ENCODE assay signal across 11 cellular contexts in genomic region chr4:155543126-155543765, GRCh38.
DNase-seq lines count a peak whose midpoint lies in the region; ATAC-seq and TF ChIP-seq lines count a peak whose summit lies in the region.
"Had no signal": no experiment of that assay in that cellular context is flagged by ENCODE, and none has a peak within 500 bp of the region (broad histone marks: within the 10 kb centered on the region; RNA-seq: fewer than 3 reads in every experiment).

No MANE protein-coding gene starts in this region.

- no peak overlapping the region for H3K4me3 ChIP-seq in fibroblast of villous mesenchyme (ENCODE audit: low read depth, low read length)

- TF ChIP-seq CTCF in fibroblast of villous mesenchyme (IDR thresholded peaks at IDR 0.05; ENCODE audit: insufficient read depth, low read depth, low read length): no peak
- no peak for TF ChIP-seq CTCF in CD14-positive monocyte (IDR thresholded peaks at IDR 0.05)

- H3K4me3 Mint-ChIP-seq in CD14-positive monocyte: no peak overlapping the region
- H3K4me3 Mint-ChIP-seq: CD8-positive, alpha-beta T cell; dendritic cell treated with granulocyte-macrophage colony-stimulating factor and Interleukin-4, amounts not matched to agents 40 ng/mL and 50 ng/mL, for 4 days had no signal

- DNase-seq in ELR (ENCODE audit: low read depth): peak; percentile 79
- peak; percentile 64 for DNase-seq in fibroblast of villous mesenchyme (ENCODE audit: low read depth)
- DNase-seq in stimulated activated CD8-positive, alpha-beta memory T cell treated with anti-CD3 and anti-CD28 coated beads, Interleukin-4, amount 100 ng/mL, for 48 hours: no peak
- DNase-seq in activated T-cell treated with anti-CD3 and anti-CD28 coated beads, Interleukin-2, amount 50 U/mL, for 1 hour: no peak
- no peak for DNase-seq in CD14-positive monocyte (ENCODE audit: low spot score)
- DNase-seq: CD8-positive, alpha-beta T cell; NCI-H2227 treated with DMSO at 0.1 percent for 48 hours had no signal

- intact Hi-C loops in CD14-positive monocyte (cut with micrococcal nuclease): no loop called here

- H3K9me3 Mint-ChIP-seq in CD14-positive monocyte: peaks cover 2 to 22% (median 17%) of the 10 kb centered on the region in 7 donors
- H3K9me3 Mint-ChIP-seq: CD8-positive, alpha-beta T cell; dendritic cell treated with granulocyte-macrophage colony-stimulating factor and Interleukin-4, amounts not matched to agents 40 ng/mL and 50 ng/mL, for 4 days had no signal

- no peak overlapping the region for H3K27ac Mint-ChIP-seq in CD14-positive monocyte
- H3K27ac Mint-ChIP-seq: CD8-positive, alpha-beta T cell; dendritic cell treated with granulocyte-macrophage colony-stimulating factor and Interleukin-4, amounts not matched to agents 40 ng/mL and 50 ng/mL, for 4 days had no signal

- no peaks in the 10 kb centered on the region for H3K4me1 Mint-ChIP-seq in CD14-positive monocyte

- H3K27me3 Mint-ChIP-seq in CD14-positive monocyte (ENCODE audit: low read depth in 3 of 3): peaks cover 0 to 1% (median 0%) of the 10 kb centered on the region in 3 donors
- H3K27me3 Mint-ChIP-seq: dendritic cell treated with granulocyte-macrophage colony-stimulating factor and Interleukin-4, amounts not matched to agents 40 ng/mL and 50 ng/mL, for 4 days had no signal

- peak; percentile 85 for ATAC-seq in GM21423 (IDR thresholded peaks at IDR 0.05; ENCODE audit: unreplicated experiment)
- peak; percentile 82 for ATAC-seq in HG03565 (IDR thresholded peaks at IDR 0.05; ENCODE audit: unreplicated experiment)
- ATAC-seq in HG03095 (IDR thresholded peaks at IDR 0.05; ENCODE audit: unreplicated experiment): no peak
- ATAC-seq: CD8-positive, alpha-beta T cell had no signal

- no peaks in the 10 kb centered on the region for H3K36me3 Mint-ChIP-seq in CD14-positive monocyte
- H3K36me3 Mint-ChIP-seq: CD8-positive, alpha-beta T cell had no signal

Comparison
In these comparisons a context has a peak if more than half of its experiments do, and no peak if none do; other contexts are left out.
1. DNase-seq: peak in ELR (single experiment) and fibroblast of villous mesenchyme (single experiment); none in stimulated activated CD8-positive, alpha-beta memory T cell treated with anti-CD3 and anti-CD28 coated beads, Interleukin-4, amount 100 ng/mL, for 48 hours (single experiment), activated T-cell treated with anti-CD3 and anti-CD28 coated beads, Interleukin-2, amount 50 U/mL, for 1 hour (single experiment) and CD14-positive monocyte (single experiment).